Comparison of ENCODE assay signal across 9 cellular contexts in genomic region chrX:3939967-3940610, GRCh38.
DNase-seq lines count a peak whose midpoint lies in the region; ATAC-seq lines count a peak whose summit lies in the region.
"Had no signal": no experiment of that assay in that cellular context is flagged by ENCODE, and none has a peak within 500 bp of the region (broad histone marks: within the 10 kb centered on the region; RNA-seq: fewer than 3 reads in every experiment).

No MANE protein-coding gene starts in this region.

- no peak overlapping the region for H3K23ac ChIP-seq in mesendoderm (ENCODE audit: low read length)

- H2BK15ac ChIP-seq in mesendoderm (replicated peaks; ENCODE audit: low read depth): no peak overlapping the region

- no peak overlapping the region for H3K4me3 ChIP-seq in Jurkat, Clone E6-1 (ENCODE audit: low read length)
- H3K4me3 ChIP-seq in mesendoderm (ENCODE audit: low read length): no peak overlapping the region

- peaks cover 2% of the 10 kb centered on the region for H3K9me3 Mint-ChIP-seq in activated naive CD8-positive, alpha-beta T cell treated with anti-CD3 and anti-CD28 coated beads for 36 hours

- no peak overlapping the region for H2AK5ac ChIP-seq in mesendoderm (ENCODE audit: low read length)

- H3K9ac ChIP-seq in ES-I3 (ENCODE audit: low read depth, low read length) (peak overlapping the region; percentile 34; the same call in 1 of the 2 replicates), mesendoderm (ENCODE audit: low read length) (no peak overlapping the region)

- WGBS in mesendoderm (ENCODE audit: extremely low coverage, insufficient coverage, low lambda C conversion rate): no CpG with 5 or more reads among the region's 4 CpGs

- H2BK5ac ChIP-seq in mesendoderm (ENCODE audit: low read length): no peak overlapping the region

- ATAC-seq in GM18502 (IDR thresholded peaks at IDR 0.05; ENCODE audit: poor library complexity, unreplicated experiment): no peak
- ATAC-seq: effector memory CD8-positive, alpha-beta T cell had no signal

- no peaks in the 10 kb centered on the region for H3K27me3 ChIP-seq in mesendoderm (ENCODE audit: insufficient read depth, low read length, poor library complexity)

- no peak overlapping the region for H3K18ac ChIP-seq in mesendoderm (ENCODE audit: low read length)

- no peak overlapping the region for H4K8ac ChIP-seq in mesendoderm (ENCODE audit: low read depth, low read length)

- H3K56ac ChIP-seq in mesendoderm (ENCODE audit: low read length): no peak overlapping the region

- H3K9me3 ChIP-seq in ES-I3 (ENCODE audit: control insufficient read depth, insufficient read depth, low read length): no peaks in the 10 kb centered on the region

- no peaks in the 10 kb centered on the region for H3K79me2 ChIP-seq in mesendoderm (ENCODE audit: control insufficient read depth, insufficient read depth, low read length)

- H4K5ac ChIP-seq in mesendoderm (ENCODE audit: low read length): no peak overlapping the region

- H3K27ac Mint-ChIP-seq in activated naive CD8-positive, alpha-beta T cell treated with anti-CD3 and anti-CD28 coated beads for 36 hours: no peak overlapping the region
- H3K27ac Mint-ChIP-seq: effector memory CD8-positive, alpha-beta T cell had no signal

- H3K4me1 Mint-ChIP-seq in activated naive CD8-positive, alpha-beta T cell treated with anti-CD3 and anti-CD28 coated beads for 36 hours: no peaks in the 10 kb centered on the region

- H3K4ac ChIP-seq in mesendoderm (ENCODE audit: low read depth, low read length): no peak overlapping the region

- no peak overlapping the region for H3K27ac ChIP-seq in mesendoderm (ENCODE audit: low read depth, low read length)

- peaks cover 12% of the 10 kb centered on the region for H3K27me3 Mint-ChIP-seq in activated naive CD8-positive, alpha-beta T cell treated with anti-CD3 and anti-CD28 coated beads for 36 hours

- no peak overlapping the region for H3K4me3 Mint-ChIP-seq in activated naive CD8-positive, alpha-beta T cell treated with anti-CD3 and anti-CD28 coated beads for 36 hours
- H3K4me3 Mint-ChIP-seq: effector memory CD8-positive, alpha-beta T cell had no signal

- H3K4me2 ChIP-seq in mesendoderm (ENCODE audit: low read length): no peak overlapping the region

- no peaks in the 10 kb centered on the region for H3K36me3 Mint-ChIP-seq in activated naive CD8-positive, alpha-beta T cell treated with anti-CD3 and anti-CD28 coated beads for 36 hours

- H2BK120ac ChIP-seq in mesendoderm (ENCODE audit: low read depth, low read length): no peak overlapping the region

- peak; percentile 0 for DNase-seq in Jurkat, Clone E6-1 (ENCODE audit: low read depth, low spot score)
- DNase-seq in amniotic stem cell (lab: John Stamatoyannopoulos, UW): peak; percentile 9
- peak; percentile 25 for DNase-seq in mesendoderm
- DNase-seq in activated naive CD8-positive, alpha-beta T cell treated with anti-CD3 and anti-CD28 coated beads for 36 hours: no peak
- no peak for DNase-seq in NCI-H1436 treated with DMSO at 0.1 percent for 48 hours (lab: John Stamatoyannopoulos, UW)
- no peak for DNase-seq in activated CD4-positive, alpha-beta T cell treated with anti-CD3 and anti-CD28 coated beads for 4 hours
- DNase-seq: effector memory CD8-positive, alpha-beta T cell had no signal

- H3K36me3 ChIP-seq in ES-I3 (ENCODE audit: insufficient read depth, low read length): no peaks in the 10 kb centered on the region
- no peaks in the 10 kb centered on the region for H3K36me3 ChIP-seq in mesendoderm (ENCODE audit: control insufficient read depth, insufficient read depth, low read length)

- no peaks in the 10 kb centered on the region for H3K79me1 ChIP-seq in mesendoderm (ENCODE audit: low read length)

- H3K4me1 ChIP-seq in ES-I3 (ENCODE audit: insufficient read depth, low read length): 0 out of 2 replicates have a peak, but pooled peaks cover 3% of the 10 kb centered on the region
- no peaks in the 10 kb centered on the region for H3K4me1 ChIP-seq in mesendoderm (ENCODE audit: control insufficient read depth, low read depth, low read length)

Comparison
In these comparisons a context has a peak if more than half of its experiments do, and no peak if none do; other contexts are left out.
1. DNase-seq: peak in Jurkat, Clone E6-1 (single experiment), amniotic stem cell (single experiment) and mesendoderm (single experiment); none in activated naive CD8-positive, alpha-beta T cell treated with anti-CD3 and anti-CD28 coated beads for 36 hours (single experiment), NCI-H1436 treated with DMSO at 0.1 percent for 48 hours (single experiment) and activated CD4-positive, alpha-beta T cell treated with anti-CD3 and anti-CD28 coated beads for 4 hours (0 of 2).